13 cellular contexts compared by ENCODE assay signal in genomic region chrY:14834103-14835060, GRCh38.
A peak's percentile ranks its signal among the peaks of the same experiment; 100 is the strongest.
DNase-seq lines count a peak whose midpoint lies in the region; ATAC-seq and TF ChIP-seq lines count a peak whose summit lies in the region.
"Had no signal": no experiment of that assay in that cellular context is flagged by ENCODE, and none has a peak within 500 bp of the region (broad histone marks: within the 10 kb centered on the region; RNA-seq: fewer than 3 reads in every experiment).

No MANE protein-coding gene starts in this region.

- H3K4me3 ChIP-seq in mucosa of descending colon: no peak overlapping the region

- peaks cover 8% of the 10 kb centered on the region; the same call in 1 of the 2 replicates for H3K36me3 Mint-ChIP-seq in HFFc6 (ENCODE audit: low read depth)
- no peaks in the 10 kb centered on the region for H3K36me3 Mint-ChIP-seq in natural killer cell
- no peaks in the 10 kb centered on the region for H3K36me3 Mint-ChIP-seq in type B pancreatic cell
- H3K36me3 Mint-ChIP-seq: brain; CD4-positive, CD25-positive, alpha-beta regulatory T cell had no signal

- no peaks in the 10 kb centered on the region for H3K9me3 ChIP-seq in mucosa of descending colon

- H3K4me3 Mint-ChIP-seq in HFFc6: peak overlapping the region; percentile 76
- H3K4me3 Mint-ChIP-seq in natural killer cell: no peak overlapping the region
- no peak overlapping the region for H3K4me3 Mint-ChIP-seq in type B pancreatic cell
- H3K4me3 Mint-ChIP-seq: brain; CD4-positive, CD25-positive, alpha-beta regulatory T cell; T-helper 1 cell treated with Interleukin-12 subunit alpha and Interleukin-12 subunit beta and Interleukin-4 antibody, amounts not matched to agents 30 μg/mL and 1 μg/mL, for 36 hours had no signal

- TF ChIP-seq CTCF in HFFc6 (IDR thresholded peaks at IDR 0.05) (no peak), natural killer cell (IDR thresholded peaks at IDR 0.05) (no peak), type B pancreatic cell (conservative IDR thresholded peaks at IDR 0.05) (no peak), mucosa of descending colon (IDR thresholded peaks at IDR 0.05) (no peak)

- no peaks in the 10 kb centered on the region for H3K9me3 Mint-ChIP-seq in HFFc6
- H3K9me3 Mint-ChIP-seq in natural killer cell: peaks cover 0 to 2% of the 10 kb centered on the region in 2 donors
- H3K9me3 Mint-ChIP-seq in type B pancreatic cell: no peaks in the 10 kb centered on the region
- H3K9me3 Mint-ChIP-seq: brain; T-helper 1 cell treated with Interleukin-12 subunit alpha and Interleukin-12 subunit beta and Interleukin-4 antibody, amounts not matched to agents 30 μg/mL and 1 μg/mL, for 36 hours had no signal

- no peaks in the 10 kb centered on the region for H3K27me3 Mint-ChIP-seq in HFFc6 (ENCODE audit: insufficient read depth)
- H3K27me3 Mint-ChIP-seq in natural killer cell (ENCODE audit: low read depth in 2 of 2): no peaks in the 10 kb centered on the region
- no peaks in the 10 kb centered on the region for H3K27me3 Mint-ChIP-seq in type B pancreatic cell
- H3K27me3 Mint-ChIP-seq: brain; CD4-positive, CD25-positive, alpha-beta regulatory T cell had no signal

- H3K4me1 ChIP-seq in mucosa of descending colon (ENCODE audit: low read depth): no peaks in the 10 kb centered on the region

- H3K4me1 Mint-ChIP-seq in HFFc6 (ENCODE audit: low read depth) (peaks cover 27% of the 10 kb centered on the region), natural killer cell (no peaks in the 10 kb centered on the region), type B pancreatic cell (ENCODE audit: unreplicated experiment) (no peaks in the 10 kb centered on the region)
- H3K4me1 Mint-ChIP-seq: brain had no signal

- no peaks in the 10 kb centered on the region for H3K36me3 ChIP-seq in mucosa of descending colon (ENCODE audit: low read depth)

- ATAC-seq in natural killer cell (no peak), mucosa of descending colon (no peak)

- H3K27ac Mint-ChIP-seq in HFFc6 (peak overlapping the region; percentile 96), natural killer cell (no peak overlapping the region), type B pancreatic cell (no peak overlapping the region)
- H3K27ac Mint-ChIP-seq: brain; CD4-positive, CD25-positive, alpha-beta regulatory T cell; T-helper 1 cell treated with Interleukin-12 subunit alpha and Interleukin-12 subunit beta and Interleukin-4 antibody, amounts not matched to agents 30 μg/mL and 1 μg/mL, for 36 hours had no signal

- intact Hi-C loops in natural killer cell (cut with micrococcal nuclease): no loop called here
- intact Hi-C loops in mucosa of descending colon (cut with DNase I, micrococcal nuclease): no loop called here

- DNase-seq in ELR (ENCODE audit: low read depth) (peak; percentile 69), HFFc6 (peak; percentile 64), NCI-H226 (peak; percentile 18), foreskin melanocyte (peak; percentile 50), natural killer cell (no peak), type B pancreatic cell (ENCODE audit: extremely low spot score, unreplicated experiment) (no peak), mucosa of descending colon (no peak)
- no peak for DNase-seq in activated effector memory CD4-positive, alpha-beta T cell treated with Interleukin-2 at 50 U/mL for 16 hours
- DNase-seq: CD4-positive, CD25-positive, alpha-beta regulatory T cell; MM.1S; stimulated activated naive CD4-positive, alpha-beta T cell treated with Interleukin-2 at 50 U/mL for 16 hours had no signal

Comparison
In these comparisons a context has a peak if more than half of its experiments do, and no peak if none do; other contexts are left out.
1. DNase-seq: peak in ELR (single experiment), HFFc6 (single experiment), NCI-H226 (single experiment) and foreskin melanocyte (single experiment); none in activated effector memory CD4-positive, alpha-beta T cell treated with Interleukin-2 at 50 U/mL for 16 hours (single experiment), natural killer cell (single experiment), type B pancreatic cell (single experiment) and mucosa of descending colon (0 of 3).